17 cellular contexts compared by ENCODE assay signal in the genomic region with DNA sequence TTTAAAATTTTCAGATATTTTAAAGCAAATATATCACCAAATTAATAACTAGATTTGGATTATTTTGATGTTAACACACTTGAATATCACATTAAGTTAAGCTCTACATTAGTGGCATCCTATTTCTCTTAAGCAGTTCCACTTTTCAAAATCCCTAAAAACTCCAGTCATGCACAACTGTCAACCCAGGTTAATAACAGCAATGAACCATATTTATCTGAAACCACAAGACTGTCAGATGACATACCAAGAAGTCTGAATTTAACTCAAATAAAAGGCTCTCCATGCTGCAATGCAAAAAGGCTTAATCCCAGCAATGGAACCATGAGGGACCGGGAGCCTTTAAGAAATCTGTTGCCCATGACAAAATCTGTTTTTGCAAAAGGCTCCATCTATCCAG. TPM values are rescaled to one million over a fixed set of nuclear protein-coding genes. Genes with fewer than 3 reads are reported as not detected.
DNase-seq lines count a peak whose midpoint lies in the region; ATAC-seq, FAIRE-seq and TF ChIP-seq lines count a peak whose summit lies in the region.
"Had no signal": no experiment of that assay in that cellular context is flagged by ENCODE, and none has a peak within 500 bp of the region (broad histone marks: within the 10 kb centered on the region; RNA-seq: fewer than 3 reads in every experiment).

No MANE protein-coding gene starts in this region.

- peaks cover 92% of the 10 kb centered on the region for H3K79me2 ChIP-seq in Loucy (ENCODE audit: insufficient read depth, low read length)
- peaks cover 98% of the 10 kb centered on the region for H3K79me2 ChIP-seq in astrocyte (ENCODE audit: insufficient read depth, low read length)

- H3K27ac Mint-ChIP-seq in astrocyte (ENCODE audit: unreplicated experiment) (no peak overlapping the region), naive B cell (no peak overlapping the region)
- H3K27ac Mint-ChIP-seq: CD4-positive, CD25-positive, alpha-beta regulatory T cell; H9 had no signal

- no peak overlapping the region for H3K9ac ChIP-seq in BLaER1 treated with 17β-estradiol and CSF1 and Interleukin-3, amounts not matched to agents 10 nM and 100 nM
- H3K9ac ChIP-seq in Loucy (ENCODE audit: low read depth, low read length, poor library complexity, severe bottlenecking) (no peak overlapping the region), astrocyte (ENCODE audit: low read length) (no peak overlapping the region)

- DNase-seq in astrocyte (ENCODE audit: low read depth) (no peak), naive B cell (no peak), NCI-H510A (lab: John Stamatoyannopoulos, UW) (no peak), NCI-H2029 (lab: John Stamatoyannopoulos, UW) (no peak), COLO829 (ENCODE audit: low spot score) (no peak), NCI-H1930 (lab: John Stamatoyannopoulos, UW) (no peak)
- DNase-seq: Calu3; CD4-positive, CD25-positive, alpha-beta regulatory T cell; H9; NCI-H1417 treated with DMSO at 0.1 percent for 48 hours; NCI-H2081; NCI-H524; Peyer's patch; Right ventricle myocardium superior had no signal

- no peaks in the 10 kb centered on the region for H3F3A ChIP-seq in Loucy (ENCODE audit: low read depth)

- peak; percentile 40 to 52 for ATAC-seq in naive B cell (ENCODE audit: low read depth in 2 of 2)

- no peak overlapping the region for H3K27ac ChIP-seq in BLaER1 treated with 17β-estradiol and CSF1 and Interleukin-3, amounts not matched to agents 10 nM and 100 nM
- H3K27ac ChIP-seq in astrocyte (ENCODE audit: low read depth, low read length) = no peak overlapping the region
- H3K27ac ChIP-seq: Peyer's patch had no signal

- H3K4me1 ChIP-seq in BLaER1 treated with 17β-estradiol and CSF1 and Interleukin-3, amounts not matched to agents 10 nM and 100 nM = peaks cover 11 to 58% (median 26%) of the 10 kb centered on the region in 10 experiments
- H3K4me1 ChIP-seq in Loucy (ENCODE audit: insufficient read depth, low read length, poor library complexity, severe bottlenecking) = peaks cover 17% of the 10 kb centered on the region
- H3K4me1 ChIP-seq in astrocyte (ENCODE audit: insufficient read depth, low read length) = no peaks in the 10 kb centered on the region

- no peak overlapping the region for H3K4me3 ChIP-seq in BLaER1 treated with 17β-estradiol and CSF1 and Interleukin-3, amounts not matched to agents 10 nM and 100 nM
- H3K4me3 ChIP-seq in Loucy (ENCODE audit: low read length, poor library complexity, severe bottlenecking) = no peak overlapping the region
- H3K4me3 ChIP-seq in astrocyte (ENCODE audit: insufficient read depth, low read depth, low read length) = no peak overlapping the region
- H3K4me3 ChIP-seq: Peyer's patch had no signal

- H3K27me3 Mint-ChIP-seq in astrocyte (ENCODE audit: low read depth, unreplicated experiment) (no peaks in the 10 kb centered on the region), naive B cell (no peaks in the 10 kb centered on the region)
- H3K27me3 Mint-ChIP-seq: CD4-positive, CD25-positive, alpha-beta regulatory T cell; IgD-negative memory B cell had no signal

- H3K36me3 Mint-ChIP-seq in astrocyte (ENCODE audit: low read depth, unreplicated experiment) (peaks cover 5% of the 10 kb centered on the region), naive B cell (peaks cover 0 to 5% of the 10 kb centered on the region in 2 donors)

- H3K9me3 ChIP-seq in BLaER1 treated with 17β-estradiol and CSF1 and Interleukin-3, amounts not matched to agents 10 nM and 100 nM (replicated peaks in 1 of 11) = peaks cover 7 to 54% (median 42%) of the 10 kb centered on the region in 11 experiments
- H3K9me3 ChIP-seq in Loucy (ENCODE audit: insufficient read depth, low read depth, low read length) = no peaks in the 10 kb centered on the region
- no peaks in the 10 kb centered on the region for H3K9me3 ChIP-seq in astrocyte (ENCODE audit: insufficient read depth, low read depth, low read length)
- H3K9me3 ChIP-seq: Peyer's patch had no signal

- H3K4me2 ChIP-seq in BLaER1 treated with 17β-estradiol and CSF1 and Interleukin-3, amounts not matched to agents 10 nM and 100 nM = peak overlapping the region; percentile 8 to 59 (median 39); a peak in 18 of 22 replicates
- peak overlapping the region; percentile 5 for H3K4me2 ChIP-seq in Loucy (ENCODE audit: low read depth, low read length, poor library complexity, severe bottlenecking)
- H3K4me2 ChIP-seq in astrocyte (ENCODE audit: low read length) = no peak overlapping the region

- no peaks in the 10 kb centered on the region for H3K9me2 ChIP-seq in Loucy (replicated peaks; ENCODE audit: low read depth, low read length)

- H3K4me3 Mint-ChIP-seq in astrocyte (ENCODE audit: unreplicated experiment) = no peak overlapping the region
- no peak overlapping the region for H3K4me3 Mint-ChIP-seq in naive B cell
- H3K4me3 Mint-ChIP-seq: CD4-positive, CD25-positive, alpha-beta regulatory T cell; H9; IgD-negative memory B cell had no signal

- H3K4me1 Mint-ChIP-seq in astrocyte (ENCODE audit: low read depth, unreplicated experiment) (peaks cover 21% of the 10 kb centered on the region), naive B cell (peaks cover 23 to 40% (median 23%) of the 10 kb centered on the region in 3 donors)

- no peaks in the 10 kb centered on the region for H3K27me3 ChIP-seq in BLaER1 treated with 17β-estradiol and CSF1 and Interleukin-3, amounts not matched to agents 10 nM and 100 nM
- H3K27me3 ChIP-seq in Loucy (ENCODE audit: insufficient read depth, low read length, poor library complexity, severe bottlenecking) (no peaks in the 10 kb centered on the region), astrocyte (ENCODE audit: insufficient read depth, low read length) (no peaks in the 10 kb centered on the region)
- H3K27me3 ChIP-seq: Peyer's patch had no signal

- peaks cover 17 to 47% (median 29%) of the 10 kb centered on the region in 11 experiments for H3K36me3 ChIP-seq in BLaER1 treated with 17β-estradiol and CSF1 and Interleukin-3, amounts not matched to agents 10 nM and 100 nM
- H3K36me3 ChIP-seq in Loucy (ENCODE audit: insufficient read depth, low read length) = peaks cover 4% of the 10 kb centered on the region; the same call in 1 of the 2 replicates
- H3K36me3 ChIP-seq in astrocyte (ENCODE audit: insufficient read depth, low read length) = no peaks in the 10 kb centered on the region
- H3K36me3 ChIP-seq: Peyer's patch had no signal

- peak; percentile 77 for FAIRE-seq in astrocyte (lab: Jason Lieb, UNC)

- peaks cover 18 to 100% (median 58%) of the 10 kb centered on the region in 11 experiments; a peak in 17 of 22 replicates for H4K20me1 ChIP-seq in BLaER1 treated with 17β-estradiol and CSF1 and Interleukin-3, amounts not matched to agents 10 nM and 100 nM
- H4K20me1 ChIP-seq in Loucy (ENCODE audit: insufficient read depth, low read length, poor library complexity, severe bottlenecking) = peaks cover 24% of the 10 kb centered on the region
- peaks cover 90% of the 10 kb centered on the region for H4K20me1 ChIP-seq in astrocyte (ENCODE audit: insufficient read depth, low read length)

- TF ChIP-seq CTCF in Loucy (conservative IDR thresholded peaks at IDR 0.05; ENCODE audit: low read length) = no peak
- TF ChIP-seq CTCF in astrocyte (IDR thresholded peaks at IDR 0.05; ENCODE audit: insufficient read depth, low read depth, low read length) = no peak

- no peak overlapping the region for H2AFZ ChIP-seq in Loucy (ENCODE audit: low read length)
- H2AFZ ChIP-seq in astrocyte (ENCODE audit: low read depth, low read length) = no peak overlapping the region

- no peaks in the 10 kb centered on the region for H3K9me3 Mint-ChIP-seq in astrocyte (ENCODE audit: unreplicated experiment)
- peaks cover 0 to 2% (median 0%) of the 10 kb centered on the region in 7 donors for H3K9me3 Mint-ChIP-seq in naive B cell
- H3K9me3 Mint-ChIP-seq: CD4-positive, CD25-positive, alpha-beta regulatory T cell; H9 had no signal

RNA-seq across cellular contexts. Expression of gene FNIP1, which starts 27.5 kb away (rescaled TPM):
- 24.4 and 28.5 TPM in 2 replicates for total RNA-seq in astrocyte
- polyA plus RNA-seq in naive B cell (ENCODE audit: low read depth in 6 of 6) = 10 to 100 TPM; 26.8 to 40.0 (median 32.7) TPM
